Comparison of ENCODE assay signal across 9 cellular contexts in genomic region chr15:70833897-70834765, GRCh38. TPM values are rescaled to one million over a fixed set of nuclear protein-coding genes. Genes with fewer than 3 reads are reported as not detected.
DNase-seq lines count a peak whose midpoint lies in the region; FAIRE-seq and TF ChIP-seq lines count a peak whose summit lies in the region.
"Had no signal": no experiment of that assay in that cellular context is flagged by ENCODE, and none has a peak within 500 bp of the region (broad histone marks: within the 10 kb centered on the region; RNA-seq: fewer than 3 reads in every experiment).

No MANE protein-coding gene starts in this region.

- DNase-seq in A172 (ENCODE audit: low spot score) (peak; percentile 78), HTR-8/SVneo (ENCODE audit: insufficient read length, low spot score) (peak; percentile 90), SJSA1 (ENCODE audit: low read depth in 1 of 2, low spot score in 2 of 2) (peak; percentile 76 to 78), NCI-H1694 (lab: John Stamatoyannopoulos, UW) (no peak), GM12892 (ENCODE audit: insufficient read length) (no peak)
- DNase-seq in activated naive CD4-positive, alpha-beta T cell treated with anti-CD3 and anti-CD28 coated beads, Interleukin-2, amount 50 U/mL, for 16 hours: no peak
- DNase-seq in CD4-positive, alpha-beta memory T cell: no peak
- DNase-seq: DND-41 had no signal

- H3K4me1 ChIP-seq in SJSA1 (replicated peaks) (peaks cover 23% of the 10 kb centered on the region), iPS-20b (ENCODE audit: insufficient read depth, low read length) (peaks cover 10% of the 10 kb centered on the region)
- H3K4me1 ChIP-seq in CD4-positive, alpha-beta memory T cell (ENCODE audit: insufficient read depth, low read length): no peaks in the 10 kb centered on the region

- POLR2A ChIA-PET in CD4-positive, alpha-beta memory T cell (lab: Charles Lee; ENCODE audit: partially characterized antibody): no interaction called here

- no peak overlapping the region for H3K27ac Mint-ChIP-seq in CD4-positive, alpha-beta memory T cell

- no peaks in the 10 kb centered on the region for H3K4me1 Mint-ChIP-seq in CD4-positive, alpha-beta memory T cell

- peaks cover 0 to 2% (median 0%) of the 10 kb centered on the region in 8 donors for H3K9me3 Mint-ChIP-seq in CD4-positive, alpha-beta memory T cell

- H3K4me3 ChIP-seq in SJSA1 (no peak overlapping the region), iPS-20b (ENCODE audit: low read length) (no peak overlapping the region)
- H3K4me3 ChIP-seq in CD4-positive, alpha-beta memory T cell (ENCODE audit: low read length in 2 of 2): no peak overlapping the region

- H3K36me3 ChIP-seq in SJSA1: peaks cover 65% of the 10 kb centered on the region
- H3K36me3 ChIP-seq in iPS-20b (ENCODE audit: insufficient read depth, low read depth, low read length): peaks cover 22% of the 10 kb centered on the region
- H3K36me3 ChIP-seq in CD4-positive, alpha-beta memory T cell (ENCODE audit: insufficient read depth, low read length): no peaks in the 10 kb centered on the region

- CTCF ChIA-PET in CD4-positive, alpha-beta memory T cell (lab: Charles Lee; ENCODE audit: partially characterized antibody): interaction anchor here (1.5 kb wide), 1 partner anchor 10 kb away, joined by 8 read pairs; no protein-coding TSS in a partner anchor

- intact Hi-C loops in CD4-positive, alpha-beta memory T cell (cut with micrococcal nuclease): no loop called here

- H3K27ac ChIP-seq in SJSA1: peak overlapping the region; percentile 75
- H3K27ac ChIP-seq in iPS-20b (ENCODE audit: low read length): no peak overlapping the region
- no peak overlapping the region for H3K27ac ChIP-seq in CD4-positive, alpha-beta memory T cell (ENCODE audit: low read depth, low read length)

- H3K36me3 Mint-ChIP-seq in CD4-positive, alpha-beta memory T cell: no peaks in the 10 kb centered on the region

- peak overlapping the region; percentile 24; the same call in 1 of the 2 replicates for H3K9ac ChIP-seq in iPS-20b (ENCODE audit: low read depth, low read length)

- TF ChIP-seq POLR2A in GM12892 (IDR thresholded peaks at IDR 0.05; ENCODE audit: low read depth, low read length): no peak

- H3K27me3 ChIP-seq in SJSA1 (replicated peaks): no peaks in the 10 kb centered on the region
- no peaks in the 10 kb centered on the region for H3K27me3 ChIP-seq in iPS-20b (ENCODE audit: insufficient read depth, low read length)
- H3K27me3 ChIP-seq in CD4-positive, alpha-beta memory T cell (ENCODE audit: insufficient read depth, low read length): no peaks in the 10 kb centered on the region

- H3K27me3 Mint-ChIP-seq in CD4-positive, alpha-beta memory T cell: peaks cover 12 to 14% of the 10 kb centered on the region in 2 donors

- H3K4me3 Mint-ChIP-seq in CD4-positive, alpha-beta memory T cell: peak overlapping the region in 1 of 8 donors; percentile 16

- H3K9me3 ChIP-seq in SJSA1 (replicated peaks) (no peaks in the 10 kb centered on the region), iPS-20b (ENCODE audit: insufficient read depth, low read depth, low read length) (no peaks in the 10 kb centered on the region)
- H3K9me3 ChIP-seq in CD4-positive, alpha-beta memory T cell (ENCODE audit: control insufficient read depth in 1 of 2, low read length in 2 of 2): no peaks in the 10 kb centered on the region

- peak; percentile 96 for FAIRE-seq in HTR-8/SVneo (lab: Jason Lieb, UNC)
- no peak for FAIRE-seq in GM12892 (lab: Jason Lieb, UNC)

RNA-seq across cellular contexts. Expression of gene LARP6, which starts 19.8 kb away (rescaled TPM):
- total RNA-seq in A172 (2014; rRNA removed; shearing (Covaris generic)): 45.4 and 63.4 TPM in 2 replicates
- total RNA-seq in SJSA1 (2014; rRNA removed; shearing (Covaris generic)): 59.1 and 81.5 TPM in 2 replicates
- polyA plus RNA-seq in GM12892 (2012; ENCODE audit: missing spikeins): 10.5 TPM
- total RNA-seq in CD4-positive, alpha-beta memory T cell: not detected
- not detected for polyA plus RNA-seq in CD4-positive, alpha-beta memory T cell

RNA-seq across cellular contexts. Expression of gene THAP10, which starts 58.1 kb away (rescaled TPM):
- 4.5 and 11.0 TPM in 2 replicates for total RNA-seq in A172 (2014; rRNA removed; shearing (Covaris generic))
- 3.9 and 10.7 TPM in 2 replicates for total RNA-seq in SJSA1 (2014; rRNA removed; shearing (Covaris generic))
- 0.85 TPM for polyA plus RNA-seq in GM12892 (2012; ENCODE audit: missing spikeins)
- under 1 TPM; 0.36 to 0.41 TPM for total RNA-seq in CD4-positive, alpha-beta memory T cell
- under 1 TPM; 0.12 to 0.31 TPM for polyA plus RNA-seq in CD4-positive, alpha-beta memory T cell

RNA-seq across cellular contexts. Expression of gene LRRC49, which starts 58.5 kb away (rescaled TPM):
- total RNA-seq in A172 (2014; rRNA removed; shearing (Covaris generic)): 14.2 and 16.4 TPM in 2 replicates
- total RNA-seq in SJSA1 (2014; rRNA removed; shearing (Covaris generic)): 5.1 and 12.1 TPM in 2 replicates
- 1.9 TPM for polyA plus RNA-seq in GM12892 (2012; ENCODE audit: missing spikeins)
- under 1 TPM; 0.20 to 0.75 TPM for total RNA-seq in CD4-positive, alpha-beta memory T cell
- polyA plus RNA-seq in CD4-positive, alpha-beta memory T cell: under 1 TPM in 1 of 2 donors, not detected in 1; 0.50 TPM

Comparison
In these comparisons a context has a peak if more than half of its experiments do, and no peak if none do; other contexts are left out.
1. DNase-seq: peak in A172 (single experiment), HTR-8/SVneo (single experiment) and SJSA1 (2 of 2); none in NCI-H1694 (single experiment), GM12892 (single experiment), activated naive CD4-positive, alpha-beta T cell treated with anti-CD3 and anti-CD28 coated beads, Interleukin-2, amount 50 U/mL, for 16 hours (single experiment) and CD4-positive, alpha-beta memory T cell (0 of 5).
2. RNA of gene LARP6, which starts 19.8 kb away (total RNA-seq): 45.4 to 63.4 TPM in A172 and 59.1 to 81.5 TPM in SJSA1; not detected in CD4-positive, alpha-beta memory T cell; every median in the first group is over 10 times any median in the second.